Comparison of ENCODE assay signal across 14 cellular contexts in the genomic region with DNA sequence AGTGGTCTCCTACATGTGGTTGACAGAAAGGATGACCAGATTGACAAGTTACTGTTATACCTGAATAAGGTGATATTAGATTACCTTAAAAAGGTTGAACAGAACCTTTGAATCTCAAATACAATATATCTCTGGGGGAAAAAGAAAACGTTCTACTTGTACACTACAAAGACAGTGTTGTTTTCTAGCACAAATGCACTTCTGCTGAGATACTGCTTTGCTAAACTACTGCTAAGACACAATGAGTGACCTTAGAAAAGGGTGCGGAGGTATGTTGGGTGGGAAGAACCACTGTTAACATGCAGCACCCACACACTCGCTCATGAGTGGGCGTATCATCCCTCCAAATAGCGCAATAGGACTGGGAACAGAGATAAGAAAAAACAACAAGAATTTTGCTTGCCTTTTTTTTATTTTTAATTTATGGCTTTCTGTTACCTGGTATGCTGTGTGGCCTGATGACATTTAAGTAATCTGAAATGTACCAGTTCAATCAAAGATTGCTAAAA. TPM values are rescaled to one million over a fixed set of nuclear protein-coding genes. Genes with fewer than 3 reads are reported as not detected.
DNase-seq lines count a peak whose midpoint lies in the region; ATAC-seq, FAIRE-seq and TF ChIP-seq lines count a peak whose summit lies in the region.
"Had no signal": no experiment of that assay in that cellular context is flagged by ENCODE, and none has a peak within 500 bp of the region (broad histone marks: within the 10 kb centered on the region; RNA-seq: fewer than 3 reads in every experiment).

No MANE protein-coding gene starts in this region.

- peaks cover 68% of the 10 kb centered on the region for H3K4me1 ChIP-seq in CD8-positive, alpha-beta T cell (ENCODE audit: insufficient read depth, low read length)
- H3K4me1 ChIP-seq in naive thymus-derived CD4-positive, alpha-beta T cell (ENCODE audit: control insufficient read depth in 2 of 2, insufficient read depth in 2 of 2, low read length in 2 of 2), result peaks cover 29 to 37% of the 10 kb centered on the region in 2 donors
- H3K4me1 ChIP-seq in right lobe of liver (peaks cover 0 to 4% (median 0%) of the 10 kb centered on the region in 4 donors), hepatocyte (ENCODE audit: insufficient read depth) (peaks cover 8% of the 10 kb centered on the region)

- no peak for ATAC-seq in CD8-positive, alpha-beta T cell
- no peak for ATAC-seq in activated CD8-positive, alpha-beta T cell treated with anti-CD3 and anti-CD28 coated beads, Interleukin-2, amount 10 ng/mL, durations not matched to agents 7 days and 5 days
- no peak for ATAC-seq in naive thymus-derived CD4-positive, alpha-beta T cell
- no peak for ATAC-seq in right lobe of liver
- ATAC-seq: left lung, Right ventricle myocardium inferior had no signal

- peak; percentile 86 for FAIRE-seq in GM12891 (lab: Jason Lieb, UNC)

- 0 out of 2 replicates have a peak, but pooled peaks have one; percentile 24 for TF ChIP-seq POLR2A in GM12891 (IDR thresholded peaks at IDR 0.05; ENCODE audit: low read depth, low read length)
- no peak for TF ChIP-seq POLR2A in right lobe of liver (IDR thresholded peaks at IDR 0.05)

- H3K9me2 ChIP-seq in hepatocyte (replicated peaks; ENCODE audit: insufficient read depth), result no peaks in the 10 kb centered on the region

- no peaks in the 10 kb centered on the region for H3K9me3 Mint-ChIP-seq in CD8-positive, alpha-beta T cell
- no peaks in the 10 kb centered on the region for H3K9me3 Mint-ChIP-seq in activated CD8-positive, alpha-beta T cell treated with anti-CD3 and anti-CD28 coated beads, Interleukin-2, amount 10 ng/mL, durations not matched to agents 7 days and 5 days (ENCODE audit: insufficient read depth)
- peaks cover 0 to under 1% (median 0%) of the 10 kb centered on the region in 11 donors for H3K9me3 Mint-ChIP-seq in naive thymus-derived CD4-positive, alpha-beta T cell

- H3K4me2 ChIP-seq in hepatocyte, result no peak overlapping the region

- intact Hi-C loops in CD8-positive, alpha-beta T cell (cut with DNase I, micrococcal nuclease), result loop anchor here in 1 of 2 experiments (5.0 kb wide), 1 partner anchor 786 kb away; no protein-coding TSS in a partner anchor
- intact Hi-C loops in naive thymus-derived CD4-positive, alpha-beta T cell (cut with micrococcal nuclease), result loop anchor here in 1 of 2 donors (1.0 kb wide), 1 partner anchor 10 kb away; no protein-coding TSS in a partner anchor
- intact Hi-C loops in right lobe of liver (cut with DNase I), result no loop called here

- no peaks in the 10 kb centered on the region for H3K36me3 ChIP-seq in CD8-positive, alpha-beta T cell (ENCODE audit: insufficient read depth, low read length)
- H3K36me3 ChIP-seq in naive thymus-derived CD4-positive, alpha-beta T cell (ENCODE audit: control insufficient read depth in 2 of 3, insufficient read depth in 3 of 3, low read length in 3 of 3), result no peaks in the 10 kb centered on the region
- H3K36me3 ChIP-seq in right lobe of liver (no peaks in the 10 kb centered on the region), hepatocyte (replicated peaks; ENCODE audit: insufficient read depth, low read depth) (no peaks in the 10 kb centered on the region)
- H3K36me3 ChIP-seq: left lung, transverse colon had no signal

- no peaks in the 10 kb centered on the region for H3K9me3 ChIP-seq in CD8-positive, alpha-beta T cell (ENCODE audit: low read length)
- no peaks in the 10 kb centered on the region for H3K9me3 ChIP-seq in naive thymus-derived CD4-positive, alpha-beta T cell (ENCODE audit: control insufficient read depth in 2 of 3, low read length in 3 of 3)
- H3K9me3 ChIP-seq in right lobe of liver (no peaks in the 10 kb centered on the region), hepatocyte (ENCODE audit: low read depth) (no peaks in the 10 kb centered on the region)
- H3K9me3 ChIP-seq: left lung, transverse colon had no signal

- no peak for DNase-seq in CD8-positive, alpha-beta T cell
- no peak for DNase-seq in GM12891 (ENCODE audit: insufficient read length, low spot score)
- DNase-seq in activated CD8-positive, alpha-beta T cell treated with anti-CD3 and anti-CD28 coated beads, Interleukin-2, amount 10 ng/mL, durations not matched to agents 7 days and 5 days, result no peak
- no peak for DNase-seq in naive thymus-derived CD4-positive, alpha-beta T cell
- DNase-seq in right lobe of liver, result no peak
- no peak for DNase-seq in activated CD4-positive, CD25-positive, alpha-beta regulatory T cell (lab: John Stamatoyannopoulos, UW)
- DNase-seq in putamen (ENCODE audit: low spot score), result no peak
- DNase-seq in hepatocyte (ENCODE audit: low spot score), result no peak
- DNase-seq: left lung, NCI-H2029 treated with DMSO at 0.1 percent for 48 hours, NCI-H748 treated with DMSO at 0.1 percent for 48 hours, transverse colon had no signal

- POLR2A ChIA-PET in CD8-positive, alpha-beta T cell (lab: Charles Lee), result interaction anchor here (0.9 to 2.1 kb wide), 3 partner anchors 12 to 154 kb away, joined by 4 read pairs; no protein-coding TSS in a partner anchor
- POLR2A ChIA-PET in activated CD8-positive, alpha-beta T cell treated with anti-CD3 and anti-CD28 coated beads, Interleukin-2, amount 10 ng/mL, durations not matched to agents 7 days and 5 days (lab: Charles Lee), result interaction anchor here (0.8 to 3.0 kb wide), 4 partner anchors 14 to 152 kb away, joined by 3 to 21 read pairs (median 6); no protein-coding TSS in a partner anchor
- POLR2A ChIA-PET in naive thymus-derived CD4-positive, alpha-beta T cell (lab: Charles Lee), result interaction anchor here (0.8 to 2.7 kb wide), 8 partner anchors 8 to 160 kb away, joined by 3 to 16 read pairs (median 8); no protein-coding TSS in a partner anchor

- peaks cover 88% of the 10 kb centered on the region for H3K4me1 Mint-ChIP-seq in CD8-positive, alpha-beta T cell (ENCODE audit: low read depth)
- peaks cover 64% of the 10 kb centered on the region for H3K4me1 Mint-ChIP-seq in activated CD8-positive, alpha-beta T cell treated with anti-CD3 and anti-CD28 coated beads, Interleukin-2, amount 10 ng/mL, durations not matched to agents 7 days and 5 days (ENCODE audit: low read depth)
- peaks cover 52 to 86% (median 77%) of the 10 kb centered on the region in 7 donors for H3K4me1 Mint-ChIP-seq in naive thymus-derived CD4-positive, alpha-beta T cell

- peak overlapping the region; percentile 21 for H3K4me3 ChIP-seq in CD8-positive, alpha-beta T cell (ENCODE audit: low read depth, low read length)
- H3K4me3 ChIP-seq in naive thymus-derived CD4-positive, alpha-beta T cell (ENCODE audit: low read length), result peak overlapping the region; percentile 6
- H3K4me3 ChIP-seq in right lobe of liver (no peak overlapping the region), hepatocyte (no peak overlapping the region)
- H3K4me3 ChIP-seq: left lung, transverse colon had no signal

- no peak overlapping the region for H3K27ac ChIP-seq in CD8-positive, alpha-beta T cell (ENCODE audit: low read depth, low read length)
- peak overlapping the region; percentile 94 for H3K27ac ChIP-seq in naive thymus-derived CD4-positive, alpha-beta T cell (ENCODE audit: low read depth, low read length)
- H3K27ac ChIP-seq in right lobe of liver (no peak overlapping the region), hepatocyte (no peak overlapping the region)
- H3K27ac ChIP-seq: C4-2B, left lung had no signal

- H3K27me3 ChIP-seq in CD8-positive, alpha-beta T cell (ENCODE audit: insufficient read depth, low read length), result no peaks in the 10 kb centered on the region
- no peaks in the 10 kb centered on the region for H3K27me3 ChIP-seq in naive thymus-derived CD4-positive, alpha-beta T cell (ENCODE audit: control insufficient read depth in 2 of 2, insufficient read depth in 2 of 2, low read length in 2 of 2)
- peaks cover 0 to 5% of the 10 kb centered on the region in 2 donors for H3K27me3 ChIP-seq in right lobe of liver
- H3K27me3 ChIP-seq in hepatocyte, result peaks cover 6% of the 10 kb centered on the region
- H3K27me3 ChIP-seq: transverse colon had no signal

- CTCF ChIA-PET in CD8-positive, alpha-beta T cell (lab: Charles Lee), result interaction anchor here (1.2 to 3.3 kb wide), 4 partner anchors 9 to 181 kb away, joined by 3 to 16 read pairs (median 12); no protein-coding TSS in a partner anchor
- CTCF ChIA-PET in activated CD8-positive, alpha-beta T cell treated with anti-CD3 and anti-CD28 coated beads, Interleukin-2, amount 10 ng/mL, durations not matched to agents 7 days and 5 days (lab: Charles Lee), result interaction anchor here (1.0 to 2.7 kb wide), 11 partner anchors 11 to 296 kb away, joined by 3 to 16 read pairs (median 6); no protein-coding TSS in a partner anchor
- CTCF ChIA-PET in naive thymus-derived CD4-positive, alpha-beta T cell (lab: Charles Lee), result interaction anchor here (1.3 to 2.9 kb wide), 2 partner anchors 21 to 181 kb away, joined by 4 to 13 read pairs; no protein-coding TSS in a partner anchor

- H2AFZ ChIP-seq in hepatocyte, result no peak overlapping the region

- H3K79me2 ChIP-seq in hepatocyte, result peaks cover 2% of the 10 kb centered on the region

- H3K27me3 Mint-ChIP-seq in CD8-positive, alpha-beta T cell (ENCODE audit: low read depth), result no peaks in the 10 kb centered on the region
- H3K27me3 Mint-ChIP-seq in activated CD8-positive, alpha-beta T cell treated with anti-CD3 and anti-CD28 coated beads, Interleukin-2, amount 10 ng/mL, durations not matched to agents 7 days and 5 days (ENCODE audit: low read depth), result no peaks in the 10 kb centered on the region
- no peaks in the 10 kb centered on the region for H3K27me3 Mint-ChIP-seq in naive thymus-derived CD4-positive, alpha-beta T cell

- peak overlapping the region; percentile 79 for H3K4me3 Mint-ChIP-seq in CD8-positive, alpha-beta T cell
- H3K4me3 Mint-ChIP-seq in activated CD8-positive, alpha-beta T cell treated with anti-CD3 and anti-CD28 coated beads, Interleukin-2, amount 10 ng/mL, durations not matched to agents 7 days and 5 days, result peak overlapping the region; percentile 87
- H3K4me3 Mint-ChIP-seq in naive thymus-derived CD4-positive, alpha-beta T cell, result peak overlapping the region; percentile 84 to 99 (median 94)

- peak overlapping the region; percentile 90 for H3K27ac Mint-ChIP-seq in CD8-positive, alpha-beta T cell
- H3K27ac Mint-ChIP-seq in activated CD8-positive, alpha-beta T cell treated with anti-CD3 and anti-CD28 coated beads, Interleukin-2, amount 10 ng/mL, durations not matched to agents 7 days and 5 days, result no peak overlapping the region
- H3K27ac Mint-ChIP-seq in naive thymus-derived CD4-positive, alpha-beta T cell, result peak overlapping the region; percentile 31 to 98 (median 87)

- no peak for TF ChIP-seq CTCF in CD8-positive, alpha-beta T cell (IDR thresholded peaks at IDR 0.05)
- TF ChIP-seq CTCF in right lobe of liver (IDR thresholded peaks at IDR 0.05), result no peak
- TF ChIP-seq CTCF in hepatocyte (IDR thresholded peaks at IDR 0.05; ENCODE audit: poor library complexity), result no peak

- peaks cover 14% of the 10 kb centered on the region for H4K20me1 ChIP-seq in hepatocyte (ENCODE audit: insufficient read depth, poor library complexity, severe bottlenecking)

- WGBS in right lobe of liver (ENCODE audit: insufficient coverage, low coverage, low lambda C conversion rate, missing lambda C conversion rate), result 64% methylated on average over 5 of the region's 5 CpGs
- WGBS in hepatocyte (ENCODE audit: low lambda C conversion rate, missing lambda C conversion rate), result 80% methylated on average over 5 of the region's 5 CpGs

- peaks cover 13% of the 10 kb centered on the region for H3K36me3 Mint-ChIP-seq in CD8-positive, alpha-beta T cell
- peaks cover 87% of the 10 kb centered on the region for H3K36me3 Mint-ChIP-seq in activated CD8-positive, alpha-beta T cell treated with anti-CD3 and anti-CD28 coated beads, Interleukin-2, amount 10 ng/mL, durations not matched to agents 7 days and 5 days (ENCODE audit: low read depth)
- H3K36me3 Mint-ChIP-seq in naive thymus-derived CD4-positive, alpha-beta T cell, result peaks cover 0 to 65% (median 6%) of the 10 kb centered on the region in 5 donors

RNA-seq across cellular contexts. Expression of a gene that starts 6.1 kb away (rescaled TPM):
- 10 to 100 TPM; 39.5 to 40.5 TPM for total RNA-seq in CD8-positive, alpha-beta T cell
- polyA plus RNA-seq in GM12891 (2012; ENCODE audit: low read depth, missing spikeins), result 25.4 TPM
- 100 to 1,000 TPM; 140 TPM for total RNA-seq in activated CD8-positive, alpha-beta T cell treated with anti-CD3 and anti-CD28 coated beads, Interleukin-2, amount 10 ng/mL, durations not matched to agents 7 days and 5 days
- 100 to 1,000 TPM in 3 of 5 experiments, 10 to 100 TPM in 2; 38.3 to 154 (median 126) TPM for total RNA-seq in naive thymus-derived CD4-positive, alpha-beta T cell
- polyA plus RNA-seq in naive thymus-derived CD4-positive, alpha-beta T cell, result 10 to 100 TPM; 32.7 to 39.6 TPM
- total RNA-seq in right lobe of liver (1 to 10 TPM in 5 of 6 experiments, under 1 TPM in 1; 0.73 to 4.7 (median 2.7) TPM), hepatocyte (9.1 and 11.4 TPM in 2 replicates)
- polyA plus RNA-seq in hepatocyte, result 0.80 and 1.0 TPM in 2 replicates

RNA-seq across cellular contexts. Expression of a gene that starts 53.5 kb away (rescaled TPM):
- 10 to 100 TPM; 12.8 to 13.9 TPM for total RNA-seq in CD8-positive, alpha-beta T cell
- 12.4 TPM for polyA plus RNA-seq in GM12891 (2012; ENCODE audit: low read depth, missing spikeins)
- 10 to 100 TPM; 38.2 to 38.4 TPM for total RNA-seq in activated CD8-positive, alpha-beta T cell treated with anti-CD3 and anti-CD28 coated beads, Interleukin-2, amount 10 ng/mL, durations not matched to agents 7 days and 5 days
- 10 to 100 TPM; 24.4 to 57.9 (median 46.9) TPM for total RNA-seq in naive thymus-derived CD4-positive, alpha-beta T cell
- 10 to 100 TPM; 58.3 to 62.4 TPM for polyA plus RNA-seq in naive thymus-derived CD4-positive, alpha-beta T cell
- total RNA-seq in right lobe of liver (10 to 100 TPM; 32.3 to 67.1 (median 56.1) TPM), hepatocyte (26.5 and 33.6 TPM in 2 replicates)
- polyA plus RNA-seq in hepatocyte, result 50.7 and 55.1 TPM in 2 replicates

Comparison
In these comparisons a context has a peak if more than half of its experiments do, and no peak if none do; other contexts are left out.
1. H3K4me3 ChIP-seq: peak in CD8-positive, alpha-beta T cell (single experiment) and naive thymus-derived CD4-positive, alpha-beta T cell (single experiment); none in right lobe of liver (0 of 3) and hepatocyte (single experiment).
2. Peak in every context shown above with its lines, with median percentiles within 50 percentile points of each other: H3K4me3 Mint-ChIP-seq.